Comparison of ENCODE assay signal across 9 cellular contexts in the genomic region with DNA sequence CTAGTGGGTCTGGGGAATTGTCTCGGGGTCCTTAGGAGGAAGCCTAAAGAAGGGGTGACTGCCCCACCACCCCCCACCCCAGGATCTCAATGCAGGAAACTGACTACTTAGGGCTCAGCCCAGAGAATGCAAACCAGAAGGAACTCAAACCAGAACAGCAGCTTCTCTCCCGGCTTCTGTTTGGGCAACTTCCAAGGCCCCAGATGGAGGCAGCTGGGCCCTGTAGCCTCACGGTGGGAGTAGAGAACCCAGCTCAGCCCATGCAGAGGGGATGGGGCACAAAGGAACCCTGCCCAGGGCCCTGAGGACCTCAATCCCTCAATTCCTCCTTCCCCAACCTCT. TPM values are rescaled to one million over a fixed set of nuclear protein-coding genes. Genes with fewer than 3 reads are reported as not detected.
DNase-seq lines count a peak whose midpoint lies in the region; ATAC-seq and TF ChIP-seq lines count a peak whose summit lies in the region.
"Had no signal": no experiment of that assay in that cellular context is flagged by ENCODE, and none has a peak within 500 bp of the region (broad histone marks: within the 10 kb centered on the region; RNA-seq: fewer than 3 reads in every experiment).

No MANE protein-coding gene starts in this region.

- peak overlapping the region; percentile 61 for H3K4me3 ChIP-seq in osteoblast (ENCODE audit: insufficient read depth, low read length)
- H3K4me3 ChIP-seq: testis had no signal

- H4K20me1 ChIP-seq in osteoblast (ENCODE audit: insufficient read depth, low read length), result peaks cover 8% of the 10 kb centered on the region

- peak overlapping the region; percentile 86 for H3K4me2 ChIP-seq in osteoblast (ENCODE audit: insufficient read depth, low read length)

- peaks cover 30% of the 10 kb centered on the region for H3K4me1 ChIP-seq in osteoblast (ENCODE audit: insufficient read depth, low read length)

- H3K9me3 ChIP-seq in CD4-positive, alpha-beta T cell (ENCODE audit: control insufficient read depth, low read length), result no peaks in the 10 kb centered on the region
- H3K9me3 ChIP-seq in osteoblast (ENCODE audit: low read depth, low read length), result no peaks in the 10 kb centered on the region
- H3K9me3 ChIP-seq: testis had no signal

- no peak overlapping the region for H2AFZ ChIP-seq in osteoblast (ENCODE audit: low read length)

- peaks cover 52% of the 10 kb centered on the region for H3K79me2 ChIP-seq in osteoblast (ENCODE audit: insufficient read depth, low read length)

- peak overlapping the region; percentile 94 for H3K27ac Mint-ChIP-seq in CD4-positive, alpha-beta T cell
- H3K27ac Mint-ChIP-seq in central memory CD8-positive, alpha-beta T cell (ENCODE audit: low read depth), result peak overlapping the region; percentile 99

- H3K36me3 ChIP-seq in osteoblast (ENCODE audit: insufficient read depth, low read length), result no peaks in the 10 kb centered on the region

- CTCF ChIA-PET in CD4-positive, alpha-beta T cell (lab: Charles Lee), result interaction anchor here (0.8 to 7.5 kb wide), 5 partner anchors 14 to 247 kb away, joined by 3 to 57 read pairs (median 16); a partner anchor contains a TSS

- peaks cover 43% of the 10 kb centered on the region for H3K36me3 Mint-ChIP-seq in CD4-positive, alpha-beta T cell (ENCODE audit: low read depth)
- H3K36me3 Mint-ChIP-seq in central memory CD8-positive, alpha-beta T cell (ENCODE audit: insufficient read depth), result peaks cover 81% of the 10 kb centered on the region

- DNase-seq in CD4-positive, alpha-beta T cell, result no peak
- DNase-seq in LHCN-M2 (ENCODE audit: low read depth) (peak; percentile 28), osteoblast (ENCODE audit: insufficient read length, low spot score, missing footprints) (peak; percentile 31), NCI-H1417 (lab: John Stamatoyannopoulos, UW) (no peak), activated gamma-delta T cell treated with Interleukin-2 at 50 U/mL for 16 hours (no peak)
- no peak for DNase-seq in central memory CD8-positive, alpha-beta T cell (ENCODE audit: low spot score in 2 of 2)
- DNase-seq: testis had no signal

- peak overlapping the region; percentile 93 for H3K4me3 Mint-ChIP-seq in CD4-positive, alpha-beta T cell
- H3K4me3 Mint-ChIP-seq in central memory CD8-positive, alpha-beta T cell, result peak overlapping the region; percentile 91

- no peaks in the 10 kb centered on the region for H3K9me3 Mint-ChIP-seq in CD4-positive, alpha-beta T cell
- H3K9me3 Mint-ChIP-seq in central memory CD8-positive, alpha-beta T cell, result no peaks in the 10 kb centered on the region

- intact Hi-C loops in CD4-positive, alpha-beta T cell (cut with DNase I, micrococcal nuclease), result no loop called here

- H3K27me3 Mint-ChIP-seq in CD4-positive, alpha-beta T cell, result no peaks in the 10 kb centered on the region
- H3K27me3 Mint-ChIP-seq in central memory CD8-positive, alpha-beta T cell, result no peaks in the 10 kb centered on the region

- peaks cover 53% of the 10 kb centered on the region for H3K4me1 Mint-ChIP-seq in CD4-positive, alpha-beta T cell (ENCODE audit: low read depth)
- peaks cover 49% of the 10 kb centered on the region for H3K4me1 Mint-ChIP-seq in central memory CD8-positive, alpha-beta T cell

- no peak for TF ChIP-seq CTCF in CD4-positive, alpha-beta T cell (IDR thresholded peaks at IDR 0.05)
- no peak for TF ChIP-seq CTCF in osteoblast (IDR thresholded peaks at IDR 0.05; ENCODE audit: extremely low read depth, low read depth, low read length)

- H3K27me3 ChIP-seq in CD4-positive, alpha-beta T cell (ENCODE audit: control insufficient read depth, insufficient read depth, low read length), result no peaks in the 10 kb centered on the region
- no peaks in the 10 kb centered on the region for H3K27me3 ChIP-seq in osteoblast (ENCODE audit: insufficient read depth, low read length)
- H3K27me3 ChIP-seq: testis had no signal

- POLR2A ChIA-PET in CD4-positive, alpha-beta T cell (lab: Charles Lee), result interaction anchor here (0.8 to 8.6 kb wide), 6 partner anchors 8 to 247 kb away, joined by 3 to 240 read pairs (median 5); a partner anchor contains a TSS

- ATAC-seq in CD4-positive, alpha-beta T cell (ENCODE audit: poor library complexity), result no peak
- no peak for ATAC-seq in central memory CD8-positive, alpha-beta T cell (replicated peaks; ENCODE audit: extremely low read depth, poor library complexity, severe bottlenecking)
- no peak for ATAC-seq in HG02938 (IDR thresholded peaks at IDR 0.05; ENCODE audit: unreplicated experiment)
- no peak for ATAC-seq in HG03175 (IDR thresholded peaks at IDR 0.05; ENCODE audit: unreplicated experiment)

- peak overlapping the region; percentile 96 for H3K27ac ChIP-seq in CD4-positive, alpha-beta T cell (ENCODE audit: low read depth, low read length)
- peak overlapping the region; percentile 90 for H3K27ac ChIP-seq in osteoblast (ENCODE audit: low read depth, low read length)

RNA-seq across cellular contexts. Expression of a gene that starts 2.3 kb away (rescaled TPM):
- total RNA-seq in CD4-positive, alpha-beta T cell, result 100 to 1,000 TPM; 745 to 751 TPM
- total RNA-seq in LHCN-M2 (2014; rRNA removed), result 43.5 and 47.7 TPM in 2 replicates
- polyA plus RNA-seq in LHCN-M2 (2012), result 55.3 TPM
- 16.8 and 25.3 TPM in 2 replicates for total RNA-seq in osteoblast

RNA-seq across cellular contexts. Expression of a gene that starts 35.6 kb away (rescaled TPM):
- 100 to 1,000 TPM; 296 to 299 TPM for total RNA-seq in CD4-positive, alpha-beta T cell
- total RNA-seq in LHCN-M2 (2014; rRNA removed) (170 and 176 TPM in 2 replicates), osteoblast (42.1 and 49.2 TPM in 2 replicates)
- polyA plus RNA-seq in LHCN-M2 (2012), result 135 TPM

RNA-seq across cellular contexts. Expression of a gene that starts 49.6 kb away (rescaled TPM):
- 100 to 1,000 TPM; 171 TPM for total RNA-seq in CD4-positive, alpha-beta T cell
- total RNA-seq in LHCN-M2 (2014; rRNA removed) (77.8 and 84.8 TPM in 2 replicates), osteoblast (138 and 167 TPM in 2 replicates)
- polyA plus RNA-seq in LHCN-M2 (2012), result 108 TPM

Comparison
In these comparisons a context has a peak if more than half of its experiments do, and no peak if none do; other contexts are left out.
1. DNase-seq: peak in LHCN-M2 (single experiment) and osteoblast (single experiment); none in CD4-positive, alpha-beta T cell (0 of 10), central memory CD8-positive, alpha-beta T cell (0 of 2), NCI-H1417 (0 of 3) and activated gamma-delta T cell treated with Interleukin-2 at 50 U/mL for 16 hours (single experiment).
2. RNA of a gene that starts 2.3 kb away (total RNA-seq): 745 to 751 TPM in CD4-positive, alpha-beta T cell; 43.5 to 47.7 TPM in LHCN-M2 and 16.8 to 25.3 TPM in osteoblast; every median in the first group is over 10 times any median in the second.